3 cellular contexts compared by ENCODE assay signal in the genomic region with DNA sequence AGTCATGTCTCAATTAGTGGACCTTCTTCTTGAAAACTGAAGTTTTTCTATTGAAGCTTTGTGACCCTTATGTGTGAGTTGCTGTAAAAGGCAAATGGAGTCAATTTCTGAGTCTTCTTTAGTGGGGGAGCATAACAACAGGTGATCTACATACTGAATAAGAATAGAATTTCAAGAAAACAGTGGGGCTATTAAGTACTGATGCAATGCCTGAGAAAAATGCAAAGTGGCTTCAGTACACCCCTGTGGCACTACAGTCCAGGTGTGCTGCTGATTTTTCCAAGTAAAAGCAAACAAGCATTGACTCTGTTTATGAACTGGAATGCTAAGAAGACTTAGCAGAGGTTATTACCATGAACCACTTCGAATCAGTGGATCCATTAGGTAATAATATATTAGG.
TF ChIP-seq lines count a peak whose summit lies in the region.

No MANE protein-coding gene starts in this region.

TF ChIP-seq in GM23338, 12 proteins besides CTCF, POLR2A, EP300 and RAD21 (continued from another document):
- TF ChIP-seq, protein P1, sequence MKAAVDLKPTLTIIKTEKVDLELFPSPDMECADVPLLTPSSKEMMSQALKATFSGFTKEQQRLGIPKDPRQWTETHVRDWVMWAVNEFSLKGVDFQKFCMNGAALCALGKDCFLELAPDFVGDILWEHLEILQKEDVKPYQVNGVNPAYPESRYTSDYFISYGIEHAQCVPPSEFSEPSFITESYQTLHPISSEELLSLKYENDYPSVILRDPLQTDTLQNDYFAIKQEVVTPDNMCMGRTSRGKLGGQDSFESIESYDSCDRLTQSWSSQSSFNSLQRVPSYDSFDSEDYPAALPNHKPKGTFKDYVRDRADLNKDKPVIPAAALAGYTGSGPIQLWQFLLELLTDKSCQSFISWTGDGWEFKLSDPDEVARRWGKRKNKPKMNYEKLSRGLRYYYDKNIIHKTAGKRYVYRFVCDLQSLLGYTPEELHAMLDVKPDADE (IDR thresholded peaks at IDR 0.05): no peak
- TF ChIP-seq ZNF331 (CRISPR knock-in tag; IDR thresholded peaks at IDR 0.05; ENCODE audit: low read depth): no peak
- TF ChIP-seq JUNB (IDR thresholded peaks at IDR 0.05; ENCODE audit: unreplicated experiment): no peak
- no peak for TF ChIP-seq EZH2phosphoT487 (IDR thresholded peaks at IDR 0.05; ENCODE audit: unreplicated experiment)
- TF ChIP-seq ZNF114 (CRISPR knock-in tag; IDR thresholded peaks at IDR 0.05): no peak
- TF ChIP-seq EZH2 (IDR thresholded peaks at IDR 0.05; ENCODE audit: low read depth, unreplicated experiment): no peak

TF ChIP-seq in WTC11, 78 proteins besides CTCF, POLR2A, EP300 and RAD21 (continued from another document):
- TF ChIP-seq, protein P2, sequence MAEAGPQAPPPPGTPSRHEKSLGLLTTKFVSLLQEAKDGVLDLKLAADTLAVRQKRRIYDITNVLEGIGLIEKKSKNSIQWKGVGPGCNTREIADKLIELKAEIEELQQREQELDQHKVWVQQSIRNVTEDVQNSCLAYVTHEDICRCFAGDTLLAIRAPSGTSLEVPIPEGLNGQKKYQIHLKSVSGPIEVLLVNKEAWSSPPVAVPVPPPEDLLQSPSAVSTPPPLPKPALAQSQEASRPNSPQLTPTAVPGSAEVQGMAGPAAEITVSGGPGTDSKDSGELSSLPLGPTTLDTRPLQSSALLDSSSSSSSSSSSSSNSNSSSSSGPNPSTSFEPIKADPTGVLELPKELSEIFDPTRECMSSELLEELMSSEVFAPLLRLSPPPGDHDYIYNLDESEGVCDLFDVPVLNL (CRISPR knock-in tag; IDR thresholded peaks at IDR 0.05; ENCODE audit: borderline replicate concordance, low read depth): no peak
- TF ChIP-seq ZNF219 (CRISPR knock-in tag; IDR thresholded peaks at IDR 0.05; ENCODE audit: borderline replicate concordance) (no peak), ZNF263 (CRISPR knock-in tag; IDR thresholded peaks at IDR 0.05; ENCODE audit: low read depth) (no peak), TP53 (CRISPR knock-in tag; IDR thresholded peaks at IDR 0.05) (no peak), IRF2 (CRISPR knock-in tag; IDR thresholded peaks at IDR 0.05; ENCODE audit: borderline replicate concordance, low read depth) (no peak)
- TF ChIP-seq, protein P3, sequence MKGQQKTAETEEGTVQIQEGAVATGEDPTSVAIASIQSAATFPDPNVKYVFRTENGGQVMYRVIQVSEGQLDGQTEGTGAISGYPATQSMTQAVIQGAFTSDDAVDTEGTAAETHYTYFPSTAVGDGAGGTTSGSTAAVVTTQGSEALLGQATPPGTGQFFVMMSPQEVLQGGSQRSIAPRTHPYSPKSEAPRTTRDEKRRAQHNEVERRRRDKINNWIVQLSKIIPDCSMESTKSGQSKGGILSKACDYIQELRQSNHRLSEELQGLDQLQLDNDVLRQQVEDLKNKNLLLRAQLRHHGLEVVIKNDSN (CRISPR knock-in tag; IDR thresholded peaks at IDR 0.05): no peak
TF ChIP-seq in WTC11: peak in this region for 0.

TF ChIP-seq in SK-N-SH, 30 proteins besides CTCF, POLR2A, EP300 and RAD21 (continued from another document):
- TF ChIP-seq RCOR1 (IDR thresholded peaks at IDR 0.05; ENCODE audit: low read length): no peak
- TF ChIP-seq YY1 (IDR thresholded peaks at IDR 0.05; ENCODE audit: low read depth): no peak
- TF ChIP-seq SMC3 (IDR thresholded peaks at IDR 0.05; ENCODE audit: low read depth, low read length): no peak
- TF ChIP-seq MXI1 (IDR thresholded peaks at IDR 0.05; ENCODE audit: low read depth, low read length): no peak
- no peak for TF ChIP-seq TAF1 (IDR thresholded peaks at IDR 0.05; ENCODE audit: borderline replicate concordance, low read depth, low read length)
- no peak for TF ChIP-seq SIN3A (IDR thresholded peaks at IDR 0.05; ENCODE audit: borderline replicate concordance, low read depth, low read length)
- TF ChIP-seq NRF1 (IDR thresholded peaks at IDR 0.05; ENCODE audit: low read depth, low read length): no peak
- TF ChIP-seq EZH2phosphoT487 (IDR thresholded peaks at IDR 0.05; ENCODE audit: borderline replicate concordance, low read depth): no peak
- no peak for TF ChIP-seq NFIC (IDR thresholded peaks at IDR 0.05; ENCODE audit: borderline replicate concordance)
- no peak for TF ChIP-seq GABPA (IDR thresholded peaks at IDR 0.05; ENCODE audit: low read depth)
TF ChIP-seq in SK-N-SH: peak in this region for 0.
